ENCODE assay signal across 17 cellular contexts in genomic region chr17:57354669-57355068, GRCh38.
A peak's percentile ranks its signal among the peaks of the same experiment; 100 is the strongest.
DNase-seq lines count a peak whose midpoint lies in the region; ATAC-seq and TF ChIP-seq lines count a peak whose summit lies in the region.
"Had no signal": no experiment of that assay in that cellular context is flagged by ENCODE, and none has a peak within 500 bp of the region (broad histone marks: within the 10 kb centered on the region; RNA-seq: fewer than 3 reads in every experiment).

No MANE protein-coding gene starts in this region.

- in situ Hi-C loops in gastrocnemius medialis (cut with MboI; ENCODE audit: low sequenced_read_pairs in 4 of 4) = no loop called here

- H3K27me3 ChIP-seq in adrenal gland = no peaks in the 10 kb centered on the region
- no peaks in the 10 kb centered on the region for H3K27me3 ChIP-seq in gastrocnemius medialis
- H3K27me3 ChIP-seq: hepatocyte, ovary, upper lobe of left lung had no signal

- H3K27ac ChIP-seq in adrenal gland (peak overlapping the region in 3 of 5 donors; percentile 84 to 93 (median 87)), gastrocnemius medialis (peak overlapping the region; percentile 85 to 90 (median 88))
- H3K27ac ChIP-seq: hepatocyte, upper lobe of left lung had no signal

- intact Hi-C loops in adrenal gland (cut with DNase I) = no loop called here
- intact Hi-C loops in gastrocnemius medialis (cut with DNase I; ENCODE audit: low total_unique reads) = loop anchor here (5.0 kb wide), 1 partner anchor 88 kb away; no protein-coding TSS in a partner anchor

- no peak for ATAC-seq in gastrocnemius medialis
- no peak for ATAC-seq in GM21717 (IDR thresholded peaks at IDR 0.05; ENCODE audit: unreplicated experiment)
- ATAC-seq: Panc1 had no signal

- H3K4me3 ChIP-seq in Jurkat, Clone E6-1 (ENCODE audit: low read length) = no peak overlapping the region
- H3K4me3 ChIP-seq in adrenal gland (no peak overlapping the region), gastrocnemius medialis (no peak overlapping the region)
- H3K4me3 ChIP-seq: hepatocyte, ovary, upper lobe of left lung had no signal

- no peaks in the 10 kb centered on the region for H3K9me3 Mint-ChIP-seq in activated T-cell treated with anti-CD3 and anti-CD28 coated beads, Interleukin-2, amount 50 U/mL, for 24 hours

- H3K36me3 ChIP-seq in adrenal gland (replicated peaks in 1 of 2) (no peaks in the 10 kb centered on the region), gastrocnemius medialis (no peaks in the 10 kb centered on the region)
- H3K36me3 ChIP-seq: ovary, upper lobe of left lung had no signal

- H3K9me3 ChIP-seq in adrenal gland (replicated peaks in 1 of 3) (no peaks in the 10 kb centered on the region), gastrocnemius medialis (no peaks in the 10 kb centered on the region)
- H3K9me3 ChIP-seq: ovary, upper lobe of left lung had no signal

- peak overlapping the region; percentile 20 for H3K27ac Mint-ChIP-seq in activated T-cell treated with anti-CD3 and anti-CD28 coated beads, Interleukin-2, amount 50 U/mL, for 24 hours

- peaks cover 21% of the 10 kb centered on the region for H3K36me3 Mint-ChIP-seq in activated T-cell treated with anti-CD3 and anti-CD28 coated beads, Interleukin-2, amount 50 U/mL, for 24 hours (ENCODE audit: low read depth)

- 86 to 93% (median 91%) methylated on average over 2 of the region's 2 CpGs for WGBS in adrenal gland, 4 donors

- no peak for TF ChIP-seq POLR2A in adrenal gland (IDR thresholded peaks at IDR 0.05)
- TF ChIP-seq POLR2A in gastrocnemius medialis (IDR thresholded peaks at IDR 0.05) = no peak

- H3K4me1 ChIP-seq in adrenal gland (replicated peaks in 1 of 2) (peaks cover 22 to 49% of the 10 kb centered on the region in 2 donors), gastrocnemius medialis (peaks cover 57 to 62% of the 10 kb centered on the region in 2 donors)

- TF ChIP-seq CTCF in adrenal gland (IDR thresholded peaks at IDR 0.05) = no peak
- no peak for TF ChIP-seq CTCF in gastrocnemius medialis (IDR thresholded peaks at IDR 0.05 in 4 of 5, conservative IDR thresholded peaks at IDR 0.05 in 1 of 5)

- peaks cover 70% of the 10 kb centered on the region for H3K4me1 Mint-ChIP-seq in activated T-cell treated with anti-CD3 and anti-CD28 coated beads, Interleukin-2, amount 50 U/mL, for 24 hours (ENCODE audit: low read depth)

- no peak overlapping the region for H3K4me3 Mint-ChIP-seq in activated T-cell treated with anti-CD3 and anti-CD28 coated beads, Interleukin-2, amount 50 U/mL, for 24 hours

- no peaks in the 10 kb centered on the region for H3K27me3 Mint-ChIP-seq in activated T-cell treated with anti-CD3 and anti-CD28 coated beads, Interleukin-2, amount 50 U/mL, for 24 hours

- no peak for DNase-seq in activated T-cell treated with anti-CD3 and anti-CD28 coated beads, Interleukin-2, amount 50 U/mL, for 24 hours
- no peak for DNase-seq in activated T-cell treated with anti-CD3 and anti-CD28 coated beads, Interleukin-2, amount 50 U/mL, for 1 hour
- DNase-seq in Jurkat, Clone E6-1 (ENCODE audit: low read depth, low spot score) = peak; percentile 48
- DNase-seq in adrenal gland (peak in 1 of 7 donors; percentile 1), gastrocnemius medialis (no peak), foreskin melanocyte (no peak)
- DNase-seq in stimulated activated naive CD4-positive, alpha-beta T cell (lab: John Stamatoyannopoulos, UW) = no peak
- DNase-seq: central memory CD4-positive, alpha-beta T cell; effector CD4-positive, alpha-beta T cell; midbrain; NCI-H748 treated with DMSO at 0.1 percent for 48 hours; ovary; stimulated activated CD4-positive, alpha-beta T cell treated with anti-CD3 and anti-CD28 coated beads, Interleukin-4, amount 100 ng/mL, for 24 hours; upper lobe of left lung had no signal
